In genomic region chr1:6245086-6245868, GRCh38 we compare ENCODE assay signal across 1 cellular context.
TF ChIP-seq lines count a peak whose summit lies in the region.

No MANE protein-coding gene starts in this region.

TF ChIP-seq in HepG2, 621 proteins besides CTCF, POLR2A, EP300 and RAD21 (continued from another document):
- TF ChIP-seq DBP (CRISPR knock-in tag; IDR thresholded peaks at IDR 0.05; ENCODE audit: not compliant biosample characterization) (peak; percentile 98), ARID2 (CRISPR knock-in tag; IDR thresholded peaks at IDR 0.05; ENCODE audit: borderline replicate concordance) (peak; percentile 97), ZNF407 (CRISPR knock-in tag; IDR thresholded peaks at IDR 0.05; ENCODE audit: not compliant biosample characterization) (peak; percentile 95), PRPF4 (IDR thresholded peaks at IDR 0.05; ENCODE audit: low read depth, low read length, poor library complexity, severe bottlenecking) (no peak), ZNF318 (CRISPR knock-in tag; IDR thresholded peaks at IDR 0.05) (peak; percentile 83; the same call in 1 of the 2 replicates), POLR2AphosphoS2 (IDR thresholded peaks at IDR 0.05; ENCODE audit: low read depth, low read length) (no peak), TERF1 (CRISPR knock-in tag; IDR thresholded peaks at IDR 0.05) (peak; percentile 82; the same call in 1 of the 2 replicates), DMAP1 (CRISPR knock-in tag; IDR thresholded peaks at IDR 0.05) (peak; percentile 48; the same call in 1 of the 2 replicates), GRHL1 (CRISPR knock-in tag; conservative IDR thresholded peaks at IDR 0.05) (peak; percentile 63; the same call in 1 of the 2 replicates), ZNF225 (CRISPR knock-in tag; IDR thresholded peaks at IDR 0.05) (peak; percentile 99)
